11 cellular contexts compared by ENCODE assay signal in genomic region chr20:41627611-41628244, GRCh38.
"Had no signal": no experiment of that assay in that cellular context is flagged by ENCODE, and none has a peak within 500 bp of the region (broad histone marks: within the 10 kb centered on the region; RNA-seq: fewer than 3 reads in every experiment).

No MANE protein-coding gene starts in this region.

- H3K4me3 ChIP-seq: ascending aorta, dorsolateral prefrontal cortex, lower lobe of right lung, thyroid gland had no signal

- H3K9me3 Mint-ChIP-seq: activated naive CD8-positive, alpha-beta T cell treated with anti-CD3 and anti-CD28 coated beads, Interleukin-2, amount 10 ng/mL, durations not matched to agents 7 days and 5 days had no signal

- H3K36me3 Mint-ChIP-seq: activated naive CD8-positive, alpha-beta T cell treated with anti-CD3 and anti-CD28 coated beads, Interleukin-2, amount 10 ng/mL, durations not matched to agents 7 days and 5 days had no signal

- H3K36me3 ChIP-seq: ascending aorta, lower lobe of right lung, neutrophil, thyroid gland had no signal

- ATAC-seq: lower lobe of right lung had no signal

- H3K4me1 Mint-ChIP-seq: activated naive CD8-positive, alpha-beta T cell treated with anti-CD3 and anti-CD28 coated beads, Interleukin-2, amount 10 ng/mL, durations not matched to agents 7 days and 5 days had no signal

- H3K27me3 ChIP-seq: ascending aorta, dorsolateral prefrontal cortex, neutrophil, thyroid gland had no signal

- H3K27ac Mint-ChIP-seq: activated naive CD8-positive, alpha-beta T cell treated with anti-CD3 and anti-CD28 coated beads, Interleukin-2, amount 10 ng/mL, durations not matched to agents 7 days and 5 days had no signal

- DNase-seq: activated CD4-positive, alpha-beta T cell treated with anti-CD3 and anti-CD28 coated beads for 1 hour; activated CD4-positive, alpha-beta T cell treated with anti-CD3 and anti-CD28 coated beads, Interleukin-2, amount 50 U/mL, for 48 hours; activated naive CD8-positive, alpha-beta T cell treated with anti-CD3 and anti-CD28 coated beads, Interleukin-2, amount 10 ng/mL, durations not matched to agents 7 days and 5 days; dorsolateral prefrontal cortex; hippocampal formation; lower lobe of right lung; midbrain; stimulated activated CD4-positive, alpha-beta T cell treated with anti-CD3 and anti-CD28 coated beads, Interleukin-4, amount 100 ng/mL, for 4 hours; thyroid gland had no signal

- H3K4me3 Mint-ChIP-seq: activated naive CD8-positive, alpha-beta T cell treated with anti-CD3 and anti-CD28 coated beads, Interleukin-2, amount 10 ng/mL, durations not matched to agents 7 days and 5 days had no signal

- H3K4me1 ChIP-seq: ascending aorta, lower lobe of right lung, thyroid gland had no signal

- H3K27ac ChIP-seq: ascending aorta, dorsolateral prefrontal cortex, lower lobe of right lung, neutrophil, thyroid gland had no signal
